In the genomic region with DNA sequence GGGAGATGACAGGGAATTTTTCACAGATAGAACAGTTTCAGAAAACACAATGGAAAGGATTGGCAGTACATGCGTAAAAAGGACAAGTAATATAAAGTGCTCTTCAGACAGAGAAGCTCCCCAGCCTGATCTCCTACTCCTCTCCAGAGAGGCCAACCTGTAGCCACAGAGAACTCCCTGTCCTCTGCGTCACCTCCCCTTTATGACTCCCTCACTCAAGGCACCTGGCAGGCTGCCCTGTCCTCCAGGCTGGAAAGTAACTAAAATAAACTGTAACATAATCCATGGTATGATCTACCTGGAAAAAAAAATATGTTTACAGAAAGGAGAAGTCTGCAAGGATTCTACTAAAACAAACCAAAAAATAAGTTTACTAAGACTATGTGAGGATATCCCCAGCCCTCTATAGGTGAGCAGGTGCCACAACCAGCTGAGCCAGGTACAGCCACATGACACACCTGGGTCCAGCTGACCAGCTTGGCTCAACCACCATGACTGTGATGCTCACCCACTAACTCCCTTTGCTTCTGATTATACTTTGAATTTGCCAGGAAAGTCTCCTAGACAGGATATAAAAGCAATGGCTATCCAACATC, we compare ENCODE assay signal across 12 cellular contexts. TPM values are rescaled to one million over a fixed set of nuclear protein-coding genes. Genes with fewer than 3 reads are reported as not detected.
DNase-seq lines count a peak whose midpoint lies in the region; TF ChIP-seq lines count a peak whose summit lies in the region.
"Had no signal": no experiment of that assay in that cellular context is flagged by ENCODE, and none has a peak within 500 bp of the region (broad histone marks: within the 10 kb centered on the region; RNA-seq: fewer than 3 reads in every experiment).

No MANE protein-coding gene starts in this region.

- H3K4me3 Mint-ChIP-seq in nephron: no peak overlapping the region
- H3K4me3 Mint-ChIP-seq: CD8-positive, alpha-beta memory T cell had no signal

- peaks cover 18% of the 10 kb centered on the region for H3K36me3 Mint-ChIP-seq in nephron (ENCODE audit: low read depth)

- peak overlapping the region in 2 of 3 experiments; percentile 17 to 42 for H3K27ac Mint-ChIP-seq in nephron

- TF ChIP-seq CTCF in epithelial cell of esophagus (IDR thresholded peaks at IDR 0.05; ENCODE audit: insufficient read depth, low read depth, low read length, missing control alignments) (peak; percentile 37), nephron (IDR thresholded peaks at IDR 0.05; ENCODE audit: unreplicated experiment in 3 of 3) (no peak), WERI-Rb-1 (IDR thresholded peaks at IDR 0.05; ENCODE audit: low read depth, low read length) (no peak)

- peaks cover 3% of the 10 kb centered on the region for H3K9me3 Mint-ChIP-seq in nephron
- H3K9me3 Mint-ChIP-seq: CD8-positive, alpha-beta memory T cell had no signal

- no peak overlapping the region for H3K27ac ChIP-seq in WERI-Rb-1

- H3K4me3 ChIP-seq in epithelial cell of esophagus (ENCODE audit: low read length) (no peak overlapping the region), MG63 (no peak overlapping the region), WERI-Rb-1 (ENCODE audit: low read depth, low read length) (no peak overlapping the region)
- H3K4me3 ChIP-seq: smooth muscle cell had no signal

- DNase-seq in H4 (ENCODE audit: low spot score) (peak; percentile 69), NCI-H345 (lab: John Stamatoyannopoulos, UW) (peak; percentile 78), epithelial cell of esophagus (ENCODE audit: low read depth) (peak; percentile 86), MG63 (no peak), NOMO-1 (lab: John Stamatoyannopoulos, UW; ENCODE audit: unreplicated experiment in 2 of 2) (no peak), WERI-Rb-1 (no peak), NCI-H748 treated with DMSO at 0.1 percent for 48 hours (lab: John Stamatoyannopoulos, UW) (no peak)
- DNase-seq: CD8-positive, alpha-beta memory T cell; NCI-H524; T-helper 2 cell had no signal

- peaks cover 6% of the 10 kb centered on the region for H3K4me1 Mint-ChIP-seq in nephron

- H3K27me3 Mint-ChIP-seq in nephron (ENCODE audit: low read depth): no peaks in the 10 kb centered on the region
- H3K27me3 Mint-ChIP-seq: CD8-positive, alpha-beta memory T cell had no signal

- H3K36me3 ChIP-seq in MG63: no peaks in the 10 kb centered on the region
- no peaks in the 10 kb centered on the region for H3K36me3 ChIP-seq in WERI-Rb-1

- H3K27me3 ChIP-seq in MG63 (no peaks in the 10 kb centered on the region), WERI-Rb-1 (ENCODE audit: insufficient read depth, low read depth, severe bottlenecking) (no peaks in the 10 kb centered on the region)

- H3K9me3 ChIP-seq in MG63 (no peaks in the 10 kb centered on the region), WERI-Rb-1 (ENCODE audit: severe bottlenecking) (peaks cover 4% of the 10 kb centered on the region)

RNA-seq across cellular contexts. Expression of gene MBOAT1, which starts 29.2 kb away (rescaled TPM):
- 12.3 and 13.0 TPM in 2 replicates for total RNA-seq in H4 (2014; rRNA removed; shearing (Covaris generic))
- 2.5 and 6.5 TPM in 2 replicates for total RNA-seq in MG63 (2014; rRNA removed; shearing (Covaris generic); ENCODE audit: low replicate concordance)

Comparison
In these comparisons a context has a peak if more than half of its experiments do, and no peak if none do; other contexts are left out.
1. DNase-seq: peak in H4 (single experiment), NCI-H345 (single experiment) and epithelial cell of esophagus (single experiment); none in MG63 (single experiment), NOMO-1 (0 of 2), WERI-Rb-1 (single experiment) and NCI-H748 treated with DMSO at 0.1 percent for 48 hours (single experiment).